16 cellular contexts compared by ENCODE assay signal in genomic region chr5:148978370-148979103, GRCh38.
DNase-seq lines count a peak whose midpoint lies in the region; ATAC-seq and TF ChIP-seq lines count a peak whose summit lies in the region.
"Had no signal": no experiment of that assay in that cellular context is flagged by ENCODE, and none has a peak within 500 bp of the region (broad histone marks: within the 10 kb centered on the region; RNA-seq: fewer than 3 reads in every experiment).

No MANE protein-coding gene starts in this region.

- peak; percentile 56 for ATAC-seq in lung (ENCODE audit: insufficient read depth, low FRiP score)
- ATAC-seq in T-helper 17 cell: no peak

- no peaks in the 10 kb centered on the region for H3K4me1 Mint-ChIP-seq in activated T-helper 2 cell treated with anti-CD3 and anti-CD28 coated beads, Interferon-gamma antibody, Interleukin-2, Interleukin-4, amounts not matched to agents 10 μg/mL and 5 μg/mL and 100 μg/mL, durations not matched to agents 14 hours and 24 hours and 36 hours (ENCODE audit: low read depth)
- H3K4me1 Mint-ChIP-seq in T-helper 17 cell: no peaks in the 10 kb centered on the region
- H3K4me1 Mint-ChIP-seq: activated CD4-positive, alpha-beta T cell treated with anti-CD3 and anti-CD28 coated beads, Interleukin-2, amount 10 ng/mL, durations not matched to agents 24 days and 14 days; B cell had no signal

- no peaks in the 10 kb centered on the region for H3K36me3 Mint-ChIP-seq in activated T-helper 2 cell treated with anti-CD3 and anti-CD28 coated beads, Interferon-gamma antibody, Interleukin-2, Interleukin-4, amounts not matched to agents 10 μg/mL and 5 μg/mL and 100 μg/mL, durations not matched to agents 14 hours and 24 hours and 36 hours (ENCODE audit: low read depth)
- H3K36me3 Mint-ChIP-seq in T-helper 17 cell (ENCODE audit: low read depth): peaks cover 3% of the 10 kb centered on the region
- H3K36me3 Mint-ChIP-seq: mesothelial cell of epicardium had no signal

- intact Hi-C loops in breast epithelium (cut with DNase I; ENCODE audit: low total_unique reads): no loop called here
- intact Hi-C loops in activated T-helper 2 cell treated with anti-CD3 and anti-CD28 coated beads, Interferon-gamma antibody, Interleukin-2, Interleukin-4, amounts not matched to agents 10 μg/mL and 5 μg/mL and 100 μg/mL, durations not matched to agents 14 hours and 24 hours and 36 hours (cut with micrococcal nuclease): no loop called here

- H3K4me3 ChIP-seq in breast epithelium (no peak overlapping the region), lung (no peak overlapping the region), skin epidermis (no peak overlapping the region)

- no peak overlapping the region for H3K4me3 Mint-ChIP-seq in activated T-helper 2 cell treated with anti-CD3 and anti-CD28 coated beads, Interferon-gamma antibody, Interleukin-2, Interleukin-4, amounts not matched to agents 10 μg/mL and 5 μg/mL and 100 μg/mL, durations not matched to agents 14 hours and 24 hours and 36 hours (ENCODE audit: low read depth)
- no peak overlapping the region for H3K4me3 Mint-ChIP-seq in T-helper 17 cell
- H3K4me3 Mint-ChIP-seq: activated CD4-positive, alpha-beta T cell treated with anti-CD3 and anti-CD28 coated beads, Interleukin-2, amount 10 ng/mL, durations not matched to agents 24 days and 14 days; B cell; mesothelial cell of epicardium; stimulated activated naive CD8-positive, alpha-beta T cell treated with anti-CD3 and anti-CD28 coated beads, Interleukin-15, Interleukin-2, amounts not matched to agents 100 ng/mL and 50 ng/mL, for 24 hours had no signal

- no peaks in the 10 kb centered on the region for H3K9me3 Mint-ChIP-seq in activated T-helper 2 cell treated with anti-CD3 and anti-CD28 coated beads, Interferon-gamma antibody, Interleukin-2, Interleukin-4, amounts not matched to agents 10 μg/mL and 5 μg/mL and 100 μg/mL, durations not matched to agents 14 hours and 24 hours and 36 hours
- H3K9me3 Mint-ChIP-seq: activated CD4-positive, alpha-beta T cell treated with anti-CD3 and anti-CD28 coated beads, Interleukin-2, amount 10 ng/mL, durations not matched to agents 24 days and 14 days; mesothelial cell of epicardium; stimulated activated naive CD8-positive, alpha-beta T cell treated with anti-CD3 and anti-CD28 coated beads, Interleukin-15, Interleukin-2, amounts not matched to agents 100 ng/mL and 50 ng/mL, for 24 hours had no signal

- TF ChIP-seq POLR2A in breast epithelium (IDR thresholded peaks at IDR 0.05): no peak

- no peaks in the 10 kb centered on the region for H3K4me1 ChIP-seq in breast epithelium
- H3K4me1 ChIP-seq in lung (ENCODE audit: control insufficient read depth in 2 of 2, insufficient read depth in 2 of 2, low read length in 2 of 2): peaks cover 3 to 13% of the 10 kb centered on the region in 2 donors

- WGBS in lung, 2 donors: 67 to 86% methylated on average over 7 of the region's 7 CpGs

- H3K9me3 ChIP-seq in breast epithelium (no peaks in the 10 kb centered on the region), lung (ENCODE audit: control insufficient read depth in 2 of 2, insufficient read depth in 1 of 2, low read length in 1 of 2) (no peaks in the 10 kb centered on the region), T-helper 17 cell (ENCODE audit: control insufficient read depth, low read length, poor library complexity, severe bottlenecking) (no peaks in the 10 kb centered on the region)
- H3K9me3 ChIP-seq: SK-N-SH had no signal

- peak overlapping the region; percentile 32 to 65 for H3K27ac ChIP-seq in breast epithelium
- peak overlapping the region in 1 of 2 donors; percentile 43 for H3K27ac ChIP-seq in lung (ENCODE audit: low read depth in 1 of 2, low read length in 1 of 2)
- H3K27ac ChIP-seq in skin epidermis: peak overlapping the region in 14 of 21 experiments; percentile 20 to 89 (median 67)

- no peaks in the 10 kb centered on the region for H3K27me3 ChIP-seq in breast epithelium
- no peaks in the 10 kb centered on the region for H3K27me3 ChIP-seq in lung (ENCODE audit: control insufficient read depth, insufficient read depth)

- no peak for TF ChIP-seq CTCF in breast epithelium (IDR thresholded peaks at IDR 0.05)
- no peak for TF ChIP-seq CTCF in lung (IDR thresholded peaks at IDR 0.05; ENCODE audit: control extremely low read depth, extremely low read depth)

- DNase-seq in HPDE6-E6E7 (ENCODE audit: extremely low spot score) (peak; percentile 62), breast epithelium (ENCODE audit: low spot score in 2 of 2) (no peak), lung (ENCODE audit: low spot score) (peak; percentile 39), OCI-M2 (lab: John Stamatoyannopoulos, UW; ENCODE audit: unreplicated experiment) (no peak), T-helper 17 cell (no peak)
- DNase-seq in activated T-helper 2 cell treated with anti-CD3 and anti-CD28 coated beads, Interferon-gamma antibody, Interleukin-2, Interleukin-4, amounts not matched to agents 10 μg/mL and 5 μg/mL and 100 μg/mL, durations not matched to agents 14 hours and 24 hours and 36 hours (ENCODE audit: low spot score): no peak
- no peak for DNase-seq in effector CD4-positive, alpha-beta T cell
- DNase-seq: activated CD4-positive, alpha-beta T cell treated with anti-CD3 and anti-CD28 coated beads, Interleukin-2, amount 10 ng/mL, durations not matched to agents 24 days and 14 days; activated naive CD4-positive, alpha-beta T cell; anterior cingulate cortex; NCI-H187 treated with DMSO at 0.1 percent for 48 hours; SK-N-SH had no signal

- H3K36me3 ChIP-seq in breast epithelium (no peaks in the 10 kb centered on the region), lung (ENCODE audit: control insufficient read depth in 2 of 2, insufficient read depth in 2 of 2, low read length in 2 of 2) (no peaks in the 10 kb centered on the region)

- peaks cover 26% of the 10 kb centered on the region for H3K27me3 Mint-ChIP-seq in activated T-helper 2 cell treated with anti-CD3 and anti-CD28 coated beads, Interferon-gamma antibody, Interleukin-2, Interleukin-4, amounts not matched to agents 10 μg/mL and 5 μg/mL and 100 μg/mL, durations not matched to agents 14 hours and 24 hours and 36 hours (ENCODE audit: low read depth)
- H3K27me3 Mint-ChIP-seq in T-helper 17 cell: peaks cover 36% of the 10 kb centered on the region

- H3K27ac Mint-ChIP-seq in activated T-helper 2 cell treated with anti-CD3 and anti-CD28 coated beads, Interferon-gamma antibody, Interleukin-2, Interleukin-4, amounts not matched to agents 10 μg/mL and 5 μg/mL and 100 μg/mL, durations not matched to agents 14 hours and 24 hours and 36 hours: no peak overlapping the region
- H3K27ac Mint-ChIP-seq in T-helper 17 cell: no peak overlapping the region
- H3K27ac Mint-ChIP-seq: activated CD4-positive, alpha-beta T cell treated with anti-CD3 and anti-CD28 coated beads, Interleukin-2, amount 10 ng/mL, durations not matched to agents 24 days and 14 days; B cell; mesothelial cell of epicardium; stimulated activated naive CD8-positive, alpha-beta T cell treated with anti-CD3 and anti-CD28 coated beads, Interleukin-15, Interleukin-2, amounts not matched to agents 100 ng/mL and 50 ng/mL, for 24 hours had no signal

Comparison
In these comparisons a context has a peak if more than half of its experiments do, and no peak if none do; other contexts are left out.
1. DNase-seq: peak in HPDE6-E6E7 (single experiment) and lung (single experiment); none in breast epithelium (0 of 2), OCI-M2 (single experiment), activated T-helper 2 cell treated with anti-CD3 and anti-CD28 coated beads, Interferon-gamma antibody, Interleukin-2, Interleukin-4, amounts not matched to agents 10 μg/mL and 5 μg/mL and 100 μg/mL, durations not matched to agents 14 hours and 24 hours and 36 hours (single experiment), effector CD4-positive, alpha-beta T cell (single experiment) and T-helper 17 cell (0 of 3).